Comparison of ENCODE assay signal across 2 cellular contexts in the genomic region with DNA sequence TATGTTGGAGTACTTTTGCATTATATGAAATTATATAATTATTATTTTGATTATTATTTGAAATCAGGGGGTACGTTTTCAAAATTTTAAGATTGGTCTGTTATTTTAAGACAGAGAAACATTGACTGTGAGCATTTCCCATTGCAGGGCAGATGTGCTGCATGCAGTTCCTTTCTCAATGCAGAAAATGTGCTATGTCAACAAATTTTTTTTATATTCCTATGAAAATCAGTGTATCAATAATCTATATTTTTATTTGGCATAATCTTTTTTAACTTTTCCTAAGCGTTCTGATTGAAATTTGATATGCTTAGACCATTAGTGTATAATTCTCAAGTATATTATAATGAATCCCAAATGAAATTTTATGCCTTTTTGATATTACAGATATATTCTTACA.
TF ChIP-seq lines count a peak whose summit lies in the region.

No MANE protein-coding gene starts in this region.

TF ChIP-seq in HepG2, 621 proteins besides CTCF, POLR2A, EP300 and RAD21:
- peak; percentile 48 to 77; a peak in 3 of 4 replicates for TF ChIP-seq MAFK (conservative IDR thresholded peaks at IDR 0.05 in 1 of 2, IDR thresholded peaks at IDR 0.05 in 1 of 2; ENCODE audit: low read length in 2 of 2)
- TF ChIP-seq, protein P1, sequence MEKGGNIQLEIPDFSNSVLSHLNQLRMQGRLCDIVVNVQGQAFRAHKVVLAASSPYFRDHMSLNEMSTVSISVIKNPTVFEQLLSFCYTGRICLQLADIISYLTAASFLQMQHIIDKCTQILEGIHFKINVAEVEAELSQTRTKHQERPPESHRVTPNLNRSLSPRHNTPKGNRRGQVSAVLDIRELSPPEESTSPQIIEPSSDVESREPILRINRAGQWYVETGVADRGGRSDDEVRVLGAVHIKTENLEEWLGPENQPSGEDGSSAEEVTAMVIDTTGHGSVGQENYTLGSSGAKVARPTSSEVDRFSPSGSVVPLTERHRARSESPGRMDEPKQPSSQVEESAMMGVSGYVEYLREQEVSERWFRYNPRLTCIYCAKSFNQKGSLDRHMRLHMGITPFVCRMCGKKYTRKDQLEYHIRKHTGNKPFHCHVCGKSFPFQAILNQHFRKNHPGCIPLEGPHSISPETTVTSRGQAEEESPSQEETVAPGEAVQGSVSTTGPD (CRISPR knock-in tag; IDR thresholded peaks at IDR 0.05): no peak
- no peak for TF ChIP-seq ZNF484 (CRISPR knock-in tag; IDR thresholded peaks at IDR 0.05; ENCODE audit: borderline replicate concordance, low read depth)
- no peak for TF ChIP-seq TARDBP (CRISPR knock-in tag; IDR thresholded peaks at IDR 0.05)
- TF ChIP-seq ZNF124 (CRISPR knock-in tag; IDR thresholded peaks at IDR 0.05): no peak
- TF ChIP-seq MAFF (IDR thresholded peaks at IDR 0.05; ENCODE audit: low read depth, low read length): peak; percentile 71

TF ChIP-seq in IMR-90, 13 proteins besides CTCF, POLR2A, EP300 and RAD21:
- TF ChIP-seq SMC3 (IDR thresholded peaks at IDR 0.05; ENCODE audit: low read depth, low read length): no peak
- TF ChIP-seq NFE2L2 (IDR thresholded peaks at IDR 0.05; ENCODE audit: low read depth, low read length): no peak
- no peak for TF ChIP-seq RCOR1 (IDR thresholded peaks at IDR 0.05; ENCODE audit: insufficient replicate concordance, low read length)
- no peak for TF ChIP-seq FOS (IDR thresholded peaks at IDR 0.05; ENCODE audit: low read depth, low read length)
- peak; percentile 54; the same call in 1 of the 2 replicates for TF ChIP-seq MAFK (IDR thresholded peaks at IDR 0.05; ENCODE audit: low read depth, low read length)
TF ChIP-seq in IMR-90: peak in this region for 1.
